Comparison of ENCODE assay signal across 15 cellular contexts in genomic region chr11:104623518-104623917, GRCh38.
A peak's percentile ranks its signal among the peaks of the same experiment; 100 is the strongest.
DNase-seq lines count a peak whose midpoint lies in the region; ATAC-seq and TF ChIP-seq lines count a peak whose summit lies in the region.
"Had no signal": no experiment of that assay in that cellular context is flagged by ENCODE, and none has a peak within 500 bp of the region (broad histone marks: within the 10 kb centered on the region; RNA-seq: fewer than 3 reads in every experiment).

No MANE protein-coding gene starts in this region.

- no peak for TF ChIP-seq CTCF in cardiac fibroblast (IDR thresholded peaks at IDR 0.05; ENCODE audit: low read depth, low read length)

- H3K4me3 ChIP-seq in cardiac fibroblast (replicated peaks in 1 of 2; ENCODE audit: low read depth in 2 of 2, low read length in 2 of 2) = no peak overlapping the region
- H3K4me3 ChIP-seq: BLaER1 treated with 17β-estradiol and CSF1 and Interleukin-3, amounts not matched to agents 10 nM and 100 nM; coronary artery had no signal

- ATAC-seq in GM18519 (IDR thresholded peaks at IDR 0.05; ENCODE audit: low FRiP score, unreplicated experiment) (no peak), GM19467 (IDR thresholded peaks at IDR 0.05; ENCODE audit: unreplicated experiment) (no peak)

- DNase-seq in ELR (ENCODE audit: low read depth) (peak; percentile 88), NCI-H226 (peak; percentile 66), cardiac fibroblast (ENCODE audit: low read depth in 2 of 2) (peak; percentile 46 to 81), lung microvascular endothelial cell (ENCODE audit: low read depth in 2 of 2) (peak; percentile 28 to 35), LoVo (ENCODE audit: low spot score) (no peak), NK-92 (lab: John Stamatoyannopoulos, UW; ENCODE audit: unreplicated experiment) (no peak)
- DNase-seq: activated CD4-positive, alpha-beta memory T cell treated with anti-CD3 and anti-CD28 coated beads, Interleukin-2, amount 10 ng/mL, durations not matched to agents 7 days and 5 days; naive B cell; NCI-H1105; NCI-H345; stimulated activated naive CD4-positive, alpha-beta T cell had no signal

Comparison
In these comparisons a context has a peak if more than half of its experiments do, and no peak if none do; other contexts are left out.
1. DNase-seq: peak in ELR (single experiment), NCI-H226 (single experiment), cardiac fibroblast (2 of 2) and lung microvascular endothelial cell (2 of 2); none in LoVo (single experiment) and NK-92 (single experiment).